ENCODE assay signal across 16 cellular contexts in genomic region chr10:132347211-132347930, GRCh38. TPM values are rescaled to one million over a fixed set of nuclear protein-coding genes. Genes with fewer than 3 reads are reported as not detected.
DNase-seq lines count a peak whose midpoint lies in the region; ATAC-seq, FAIRE-seq and TF ChIP-seq lines count a peak whose summit lies in the region.
"Had no signal": no experiment of that assay in that cellular context is flagged by ENCODE, and none has a peak within 500 bp of the region (broad histone marks: within the 10 kb centered on the region; RNA-seq: fewer than 3 reads in every experiment).

No MANE protein-coding gene starts in this region.

- no peaks in the 10 kb centered on the region for H3K79me1 ChIP-seq in H1 (ENCODE audit: low read depth, low read length)

- H3K27me3 ChIP-seq in H1 (replicated peaks in 1 of 4; ENCODE audit: control insufficient read depth in 3 of 4, extremely low read depth in 1 of 4, insufficient read depth in 3 of 4, low read length in 3 of 4) = peaks cover 0 to 2% (median 1%) of the 10 kb centered on the region in 4 experiments; a peak in 1 of 7 replicates
- H3K27me3 ChIP-seq: BLaER1, Peyer's patch had no signal

- 90% methylated on average over 18 of the region's 23 CpGs; no CpG with 5 or more reads in 1 of the 2 experiments for WGBS in H1 (ENCODE audit: extremely low coverage in 1 of 2, insufficient coverage in 1 of 2, insufficient read length in 1 of 2, insufficient replicate concordance in 2 of 2, low coverage in 1 of 2, low lambda C conversion rate in 2 of 2, missing lambda C conversion rate in 1 of 2), 2 experiments

- H3K4me2 ChIP-seq in H1 (ENCODE audit: insufficient read depth in 1 of 2, low read depth in 2 of 2, low read length in 2 of 2) = no peak overlapping the region
- H3K4me2 ChIP-seq: BLaER1 had no signal

- intact Hi-C loops in posterior vena cava (cut with DNase I) = no loop called here

- POLR2A ChIA-PET in H1 (lab: Charles Lee; ENCODE audit: partially characterized antibody) = interaction anchor here (1.3 kb wide), 1 partner anchor 8 kb away, joined by 3 read pairs; no protein-coding TSS in a partner anchor

- H3K4ac ChIP-seq in H1 (replicated peaks; ENCODE audit: insufficient read length, low read depth, low read length) = no peak overlapping the region

- no peak for FAIRE-seq in H1 (lab: Jason Lieb, UNC)

- no peak overlapping the region for H3K4me3 Mint-ChIP-seq in stimulated activated naive CD8-positive, alpha-beta T cell treated with anti-CD3 and anti-CD28 coated beads, Interleukin-15, amount 100 ng/mL, for 72 hours

- H3K14ac ChIP-seq in H1 (ENCODE audit: insufficient read length) = no peak overlapping the region

- no peak overlapping the region for H2BK15ac ChIP-seq in H1 (ENCODE audit: low read length)

- H2AK5ac ChIP-seq in H1 (ENCODE audit: low read depth, low read length) = no peak overlapping the region

- no peak overlapping the region for H3K27ac ChIP-seq in H1 (ENCODE audit: low read depth, low read length)
- H3K27ac ChIP-seq: BLaER1, Peyer's patch had no signal

- peak overlapping the region; percentile 42; the same call in 1 of the 2 replicates for H4K8ac ChIP-seq in H1 (ENCODE audit: extremely low read depth, insufficient read depth, low read length)

- no peak for TF ChIP-seq EP300 in H1 (IDR thresholded peaks at IDR 0.05; ENCODE audit: borderline replicate concordance in 1 of 2, low read depth in 2 of 2, low read length in 2 of 2)

- no peak overlapping the region for H2BK5ac ChIP-seq in H1 (ENCODE audit: low read depth, low read length)

- CTCF ChIA-PET in H1 (lab: Charles Lee; ENCODE audit: partially characterized antibody) = interaction anchor here (0.6 to 5.0 kb wide), 8 partner anchors 14 to 287 kb away, joined by 3 to 54 read pairs (median 3); no protein-coding TSS in a partner anchor

- H3K9me3 Mint-ChIP-seq in stimulated activated naive CD8-positive, alpha-beta T cell treated with anti-CD3 and anti-CD28 coated beads, Interleukin-15, amount 100 ng/mL, for 72 hours = peaks cover 0 to 2% of the 10 kb centered on the region in 2 donors

- no peak overlapping the region for H2AFZ ChIP-seq in H1 (ENCODE audit: low read length)

- H3K79me2 ChIP-seq in H1 (ENCODE audit: control insufficient read depth in 1 of 2, insufficient read depth in 2 of 2, low read length in 2 of 2) = no peaks in the 10 kb centered on the region

- TF ChIP-seq POLR2A in H1 (IDR thresholded peaks at IDR 0.05; ENCODE audit: control extremely low read depth in 1 of 2, low read depth in 2 of 2, low read length in 2 of 2) = no peak

- H3K36me3 ChIP-seq in H1 (ENCODE audit: control insufficient read depth in 2 of 4, insufficient read depth in 4 of 4, low read length in 3 of 4) = no peaks in the 10 kb centered on the region

- no peak overlapping the region for H2BK12ac ChIP-seq in H1 (ENCODE audit: low read depth, low read length)

- no peak for TF ChIP-seq RAD21 in H1 (IDR thresholded peaks at IDR 0.05 in 1 of 2, conservative IDR thresholded peaks at IDR 0.05 in 1 of 2; ENCODE audit: low read depth in 2 of 2, low read length in 2 of 2)

- TF ChIP-seq CTCF in H1 (IDR thresholded peaks at IDR 0.05; ENCODE audit: control extremely low read depth in 1 of 3, insufficient read depth in 1 of 3, low read depth in 1 of 3, low read length in 3 of 3) (no peak), omental fat pad (IDR thresholded peaks at IDR 0.05) (no peak)

- no peaks in the 10 kb centered on the region for H4K20me1 ChIP-seq in H1 (replicated peaks in 1 of 2; ENCODE audit: control insufficient read depth in 1 of 2, insufficient read depth in 2 of 2, low read length in 2 of 2)
- H4K20me1 ChIP-seq: BLaER1 had no signal

- H3K4me3 ChIP-seq in H1 (ENCODE audit: extremely low read depth in 1 of 4, insufficient read depth in 2 of 4, low read depth in 3 of 4, low read length in 4 of 4) = no peak overlapping the region
- H3K4me3 ChIP-seq: BLaER1, Peyer's patch had no signal

- no peak overlapping the region for H3K56ac ChIP-seq in H1 (replicated peaks; ENCODE audit: insufficient read length, low read depth, low read length)

- H2BK20ac ChIP-seq in H1 (ENCODE audit: low read length) = no peak overlapping the region

- H3K4me1 Mint-ChIP-seq in stimulated activated naive CD8-positive, alpha-beta T cell treated with anti-CD3 and anti-CD28 coated beads, Interleukin-15, amount 100 ng/mL, for 72 hours = no peaks in the 10 kb centered on the region

- H3K23ac ChIP-seq in H1 (ENCODE audit: insufficient read length) = no peak overlapping the region

- no peak overlapping the region for H4K91ac ChIP-seq in H1 (replicated peaks; ENCODE audit: insufficient read length, low read length)

- no peak for DNase-seq in stimulated activated naive CD8-positive, alpha-beta T cell treated with anti-CD3 and anti-CD28 coated beads, Interleukin-15, amount 100 ng/mL, for 72 hours
- no peak for DNase-seq in stimulated activated naive CD8-positive, alpha-beta T cell treated with anti-CD3 and anti-CD28 coated beads, Interleukin-15, Interleukin-2, amounts not matched to agents 100 U/mL and 50 U/mL, for 24 hours
- DNase-seq in H1 (ENCODE audit: low read depth in 1 of 2, low spot score in 2 of 2) (no peak), posterior vena cava (ENCODE audit: low spot score) (peak; percentile 76), A172 (ENCODE audit: low spot score) (no peak), putamen (ENCODE audit: low spot score) (no peak), omental fat pad (ENCODE audit: low spot score) (no peak)
- DNase-seq: DMS 273 treated with DMSO at 0.1 percent for 48 hours, IMR-90, NCI-H1436 treated with DMSO at 0.1 percent for 48 hours, NCI-H2171, Peyer's patch, SHP77 treated with DMSO at 0.1 percent for 48 hours had no signal

- H4K5ac ChIP-seq in H1 (ENCODE audit: insufficient read length, low read depth, low read length) = no peak overlapping the region

- no peaks in the 10 kb centered on the region for H3K23me2 ChIP-seq in H1 (ENCODE audit: low read depth, low read length)

- no peak overlapping the region for H2BK120ac ChIP-seq in H1 (replicated peaks; ENCODE audit: low read depth, low read length)

- H3K9me3 ChIP-seq in H1 (ENCODE audit: insufficient read depth in 2 of 2, low read depth in 1 of 2, low read length in 1 of 2) = no peaks in the 10 kb centered on the region
- H3K9me3 ChIP-seq: Peyer's patch had no signal

- H3K9ac ChIP-seq in H1 (replicated peaks in 1 of 4; ENCODE audit: extremely low read depth in 1 of 4, low read depth in 3 of 4, low read length in 3 of 4) = no peak overlapping the region
- H3K9ac ChIP-seq: BLaER1 had no signal

- no peak overlapping the region for H3K18ac ChIP-seq in H1 (ENCODE audit: extremely low read depth, low read length)

- no peak overlapping the region for H3K27ac Mint-ChIP-seq in stimulated activated naive CD8-positive, alpha-beta T cell treated with anti-CD3 and anti-CD28 coated beads, Interleukin-15, amount 100 ng/mL, for 72 hours

- peak; percentile 45 for ATAC-seq in stimulated activated naive CD8-positive, alpha-beta T cell treated with anti-CD3 and anti-CD28 coated beads, Interleukin-15, amount 100 ng/mL, for 72 hours
- no peak for ATAC-seq in stimulated activated naive CD8-positive, alpha-beta T cell treated with anti-CD3 and anti-CD28 coated beads, Interleukin-15, Interleukin-2, amounts not matched to agents 100 U/mL and 50 U/mL, for 24 hours
- no peak for ATAC-seq in GM18868 (IDR thresholded peaks at IDR 0.05; ENCODE audit: unreplicated experiment)
- no peak for ATAC-seq in omental fat pad (ENCODE audit: low FRiP score)
- ATAC-seq: HCT116 had no signal

- no peaks in the 10 kb centered on the region for H3K27me3 Mint-ChIP-seq in stimulated activated naive CD8-positive, alpha-beta T cell treated with anti-CD3 and anti-CD28 coated beads, Interleukin-15, amount 100 ng/mL, for 72 hours

- H3K4me1 ChIP-seq in H1 (replicated peaks in 1 of 4; ENCODE audit: control insufficient read depth in 3 of 4, insufficient read depth in 4 of 4, low read length in 3 of 4) = no peaks in the 10 kb centered on the region
- H3K4me1 ChIP-seq: Peyer's patch had no signal

RNA-seq across cellular contexts. Expression of gene LRRC27, which starts 15.4 kb away (rescaled TPM):
- 3.8 and 4.3 TPM in 2 replicates for total RNA-seq in H1 (2021; fragmentation: NEBNext Ultra II Directional; extraction: Animal tissue kit (Norgen Biotek cat#: 25700))
- polyA plus RNA-seq in H1 (2011; rRNA removed) = 1.2 and 2.0 TPM in 2 replicates
- 3.1 TPM for polyA plus RNA-seq in H1 (2011; cell fraction: cytosol; rRNA removed)
- polyA plus RNA-seq in H1 (2011; cell fraction: nucleus; rRNA removed) = 8.2 TPM
- polyA plus RNA-seq in H1 (2012, experiment 1 of 2) = 2.8 to 4.0 TPM (median 2.9 TPM) in 4 replicates
- polyA plus RNA-seq in H1 (2012, experiment 2 of 2) = 1.7 TPM
- polyA plus RNA-seq in H1 (2013, experiment 1 of 2) = 3.6 TPM
- polyA plus RNA-seq in H1 (2013, experiment 2 of 2) = 2.5 TPM
- polyA minus RNA-seq in H1 (2011; rRNA and poly(A)+ RNA removed) = 1.1 and 1.6 TPM in 2 replicates
- polyA minus RNA-seq in H1 (2011; cell fraction: cytosol; rRNA and poly(A)+ RNA removed) = 0.88 TPM
- polyA minus RNA-seq in H1 (2011; cell fraction: nucleus; rRNA and poly(A)+ RNA removed) = 4.0 TPM
- total RNA-seq in posterior vena cava (1 to 10 TPM; 4.7 to 6.5 TPM), omental fat pad (10 to 100 TPM in 1 of 4 donors, 1 to 10 TPM in 3; 5.0 to 12.1 (median 7.7) TPM)
- total RNA-seq in A172 (2014; rRNA removed; shearing (Covaris generic)) = 1.6 and 2.7 TPM in 2 replicates

RNA-seq across cellular contexts. Expression of gene STK32C, which starts 39.6 kb away (rescaled TPM):
- 15.6 and 17.3 TPM in 2 replicates for total RNA-seq in H1 (2021; fragmentation: NEBNext Ultra II Directional; extraction: Animal tissue kit (Norgen Biotek cat#: 25700))
- polyA plus RNA-seq in H1 (2011; rRNA removed) = 10.6 and 18.1 TPM in 2 replicates
- polyA plus RNA-seq in H1 (2011; cell fraction: cytosol; rRNA removed) = 19.9 TPM
- 22.0 TPM for polyA plus RNA-seq in H1 (2011; cell fraction: nucleus; rRNA removed)
- polyA plus RNA-seq in H1 (2012, experiment 1 of 2) = 13.4 to 23.5 TPM (median 20.3 TPM) in 4 replicates
- polyA plus RNA-seq in H1 (2012, experiment 2 of 2) = 11.9 TPM
- polyA plus RNA-seq in H1 (2013, experiment 1 of 2) = 11.6 TPM
- polyA plus RNA-seq in H1 (2013, experiment 2 of 2) = 10.9 TPM
- 7.3 and 11.0 TPM in 2 replicates for polyA minus RNA-seq in H1 (2011; rRNA and poly(A)+ RNA removed)
- polyA minus RNA-seq in H1 (2011; cell fraction: cytosol; rRNA and poly(A)+ RNA removed) = 5.1 TPM
- 8.8 TPM for polyA minus RNA-seq in H1 (2011; cell fraction: nucleus; rRNA and poly(A)+ RNA removed)
- 1 to 10 TPM; 6.3 to 9.7 TPM for total RNA-seq in posterior vena cava
- total RNA-seq in A172 (2014; rRNA removed; shearing (Covaris generic)) = 19.4 and 23.0 TPM in 2 replicates
- 1 to 10 TPM; 5.0 to 8.9 (median 8.1) TPM for total RNA-seq in omental fat pad

RNA-seq across cellular contexts. Expression of gene PWWP2B, which starts 49.6 kb away (rescaled TPM):
- 10.8 and 11.0 TPM in 2 replicates for total RNA-seq in H1 (2021; fragmentation: NEBNext Ultra II Directional; extraction: Animal tissue kit (Norgen Biotek cat#: 25700))
- 5.3 and 9.4 TPM in 2 replicates for polyA plus RNA-seq in H1 (2011; rRNA removed)
- 7.2 TPM for polyA plus RNA-seq in H1 (2011; cell fraction: cytosol; rRNA removed)
- polyA plus RNA-seq in H1 (2011; cell fraction: nucleus; rRNA removed) = 17.0 TPM
- polyA plus RNA-seq in H1 (2012, experiment 1 of 2) = 4.8 to 8.4 TPM (median 8.0 TPM) in 4 replicates
- 6.0 TPM for polyA plus RNA-seq in H1 (2012, experiment 2 of 2)
- 6.0 TPM for polyA plus RNA-seq in H1 (2013, experiment 1 of 2)
- 5.5 TPM for polyA plus RNA-seq in H1 (2013, experiment 2 of 2)
- 1.2 and 1.4 TPM in 2 replicates for polyA minus RNA-seq in H1 (2011; rRNA and poly(A)+ RNA removed)
- 5.2 TPM for polyA minus RNA-seq in H1 (2011; cell fraction: cytosol; rRNA and poly(A)+ RNA removed)
- polyA minus RNA-seq in H1 (2011; cell fraction: nucleus; rRNA and poly(A)+ RNA removed) = 7.0 TPM
- total RNA-seq in posterior vena cava = 10 to 100 TPM; 10.4 to 16.1 TPM
- total RNA-seq in A172 (2014; rRNA removed; shearing (Covaris generic)) = 12.1 and 20.9 TPM in 2 replicates
- 10 to 100 TPM in 3 of 4 donors, 1 to 10 TPM in 1; 6.0 to 24.4 (median 12.2) TPM for total RNA-seq in omental fat pad
